In genomic region chr2:74919827-74920226, GRCh38 we compare ENCODE assay signal across 8 cellular contexts. TPM values are rescaled to one million over a fixed set of nuclear protein-coding genes. Genes with fewer than 3 reads are reported as not detected.
DNase-seq lines count a peak whose midpoint lies in the region; ATAC-seq and TF ChIP-seq lines count a peak whose summit lies in the region.

No MANE protein-coding gene starts in this region.

- TF ChIP-seq POLR2A in erythroblast (IDR thresholded peaks at IDR 0.05; ENCODE audit: low read length), result no peak

- no peaks in the 10 kb centered on the region for H3K36me3 Mint-ChIP-seq in Caco-2 (ENCODE audit: insufficient read depth, unreplicated experiment)

- DNase-seq in Caco-2 (peak; percentile 75 to 84), NCI-H774 (lab: John Stamatoyannopoulos, UW) (peak; percentile 64), activated T-cell treated with anti-CD3 and anti-CD28 coated beads for 4 hours (peak; percentile 62), erythroblast (lab: John Stamatoyannopoulos, UW) (peak; percentile 51 to 74), mucosa of gallbladder (ENCODE audit: low spot score) (peak; percentile 51)
- DNase-seq in stimulated activated CD8-positive, alpha-beta memory T cell treated with anti-CD3 and anti-CD28 coated beads, Interleukin-4, amount 100 ng/mL, for 24 hours (ENCODE audit: low read depth), result peak; percentile 57

- peak overlapping the region; percentile 30 for H3K4me3 ChIP-seq in Caco-2 (ENCODE audit: low read depth, low read length)

- no peaks in the 10 kb centered on the region for H3K9me3 ChIP-seq in Caco-2

- no peak overlapping the region for H3K27ac Mint-ChIP-seq in Caco-2 (ENCODE audit: unreplicated experiment)

- peak overlapping the region; percentile 45 for H3K4me3 Mint-ChIP-seq in Caco-2 (ENCODE audit: unreplicated experiment)

- intact Hi-C loops in Caco-2 (cut with micrococcal nuclease; ENCODE audit: unreplicated experiment), result loop anchor here (1.0 to 5.0 kb wide), 7 partner anchors 21 to 484 kb away; partner anchors contain the start of genes POLE4 and TACR1

- CTCF ChIA-PET in Caco-2 (lab: Charles Lee), result interaction anchor here (0.6 to 0.8 kb wide), 2 partner anchors 29 to 321 kb away, joined by 4 to 5 read pairs; no protein-coding TSS in a partner anchor

- H3K36me3 ChIP-seq in Caco-2 (ENCODE audit: control insufficient read depth, insufficient read depth, low read length), result no peaks in the 10 kb centered on the region

- POLR2A ChIA-PET in Caco-2 (lab: Charles Lee), result no interaction called here

- peaks cover 18% of the 10 kb centered on the region for H3K4me1 ChIP-seq in Caco-2

- no peaks in the 10 kb centered on the region for H3K27me3 ChIP-seq in Caco-2 (replicated peaks; ENCODE audit: control insufficient read depth, insufficient read depth, low read length)

- peak; percentile 72 to 89 for TF ChIP-seq CTCF in Caco-2 (IDR thresholded peaks at IDR 0.05; ENCODE audit: insufficient read depth in 1 of 2, low read depth in 1 of 2, low read length in 1 of 2, severe bottlenecking in 1 of 2, unreplicated experiment in 1 of 2)

- H3K4me1 Mint-ChIP-seq in Caco-2 (ENCODE audit: low read depth, unreplicated experiment), result peaks cover 30% of the 10 kb centered on the region

- ATAC-seq in HG02588 (IDR thresholded peaks at IDR 0.05; ENCODE audit: unreplicated experiment) (peak; percentile 47), HG03159 (IDR thresholded peaks at IDR 0.05; ENCODE audit: unreplicated experiment) (no peak)

- BruUV-seq in Caco-2 (replicated peaks; lab: Mats Ljungman, UMichigan), result no TSS peak

- no peaks in the 10 kb centered on the region for H3K27me3 Mint-ChIP-seq in Caco-2 (ENCODE audit: insufficient read depth, unreplicated experiment)

- H3K9me3 Mint-ChIP-seq in Caco-2 (ENCODE audit: unreplicated experiment), result no peaks in the 10 kb centered on the region

RNA-seq across cellular contexts. Expression of gene POLE4, which starts 38.6 kb away (rescaled TPM):
- 101 and 117 TPM in 2 replicates for total RNA-seq in Caco-2 (2022)
- 41.9 TPM for total RNA-seq in mucosa of gallbladder
